Comparison of ENCODE assay signal across 23 cellular contexts in genomic region chr1:82451191-82451590, GRCh38.
"Had no signal": no experiment of that assay in that cellular context is flagged by ENCODE, and none has a peak within 500 bp of the region (broad histone marks: within the 10 kb centered on the region; RNA-seq: fewer than 3 reads in every experiment).

No MANE protein-coding gene starts in this region.

- H3K27me3 ChIP-seq: stomach, suprapubic skin, testis, thyroid gland, tibial artery, tibial nerve, transverse colon, upper lobe of left lung, upper lobe of right lung, uterus, vagina had no signal

- H3K36me3 ChIP-seq: stomach, suprapubic skin, thoracic aorta, thyroid gland, tibial artery, tibial nerve, transverse colon, upper lobe of left lung, upper lobe of right lung, uterus, vagina had no signal

- DNase-seq: stimulated activated CD4-positive, alpha-beta T cell treated with anti-CD3 and anti-CD28 coated beads, Interleukin-2, amount 100 ng/mL, for 48 hours; stimulated activated CD4-positive, alpha-beta T cell treated with anti-CD3 and anti-CD28 coated beads, Interleukin-4, amount 100 ng/mL, for 1 hour; stimulated activated CD4-positive, alpha-beta T cell treated with anti-CD3 and anti-CD28 coated beads, Interleukin-4, amount 100 ng/mL, for 24 hours; stimulated activated CD4-positive, alpha-beta T cell treated with anti-CD3 and anti-CD28 coated beads, Interleukin-4, amount 100 ng/mL, for 4 hours; stimulated activated CD8-positive, alpha-beta memory T cell treated with anti-CD3 and anti-CD28 coated beads, Interleukin-4, amount 100 ng/mL, for 48 hours; stimulated activated naive B cell treated with anti-CD40 and anti-IgM and Interleukin-4, amounts not matched to agents 10 μg/mL and 1 μg/mL and 100 μg/mL, for 72 hours; stimulated activated naive CD4-positive, alpha-beta T cell; stimulated activated naive CD4-positive, alpha-beta T cell treated with Interleukin-2 at 50 U/mL for 16 hours; stimulated activated naive CD8-positive, alpha-beta T cell treated with anti-CD3 and anti-CD28 coated beads, Interleukin-15, amount 100 ng/mL, for 72 hours; stimulated activated naive CD8-positive, alpha-beta T cell treated with anti-CD3 and anti-CD28 coated beads, Interleukin-15, Interleukin-2, amounts not matched to agents 100 U/mL and 50 U/mL, for 24 hours; stomach; substantia nigra; testis; thyroid gland; tibial artery; transverse colon; upper lobe of left lung; upper lobe of right lung; uterus had no signal

- H3K27ac ChIP-seq: stomach, suprapubic skin, testis, thoracic aorta, thyroid gland, tibial artery, tibial nerve, transverse colon, upper lobe of left lung, upper lobe of right lung, uterus, vagina had no signal

- H3K4me1 ChIP-seq: stomach, suprapubic skin, testis, thyroid gland, transverse colon, upper lobe of left lung, upper lobe of right lung, uterus, vagina had no signal

- H3K4me3 ChIP-seq: stomach, suprapubic skin, testis, thoracic aorta, thyroid gland, tibial artery, tibial nerve, transverse colon, upper lobe of left lung, upper lobe of right lung, uterus, vagina had no signal

- H3K9me3 ChIP-seq: testis, thyroid gland, transverse colon, uterus, vagina had no signal
